ENCODE assay signal across 21 cellular contexts in genomic region chr3:99863588-99863987, GRCh38. TPM values are rescaled to one million over a fixed set of nuclear protein-coding genes. Genes with fewer than 3 reads are reported as not detected.
DNase-seq lines count a peak whose midpoint lies in the region; ATAC-seq and TF ChIP-seq lines count a peak whose summit lies in the region.
"Had no signal": no experiment of that assay in that cellular context is flagged by ENCODE, and none has a peak within 500 bp of the region (broad histone marks: within the 10 kb centered on the region; RNA-seq: fewer than 3 reads in every experiment).

No MANE protein-coding gene starts in this region.

- H3K27me3 Mint-ChIP-seq in HFFc6 (ENCODE audit: insufficient read depth) = no peaks in the 10 kb centered on the region; the same call in 1 of the 2 replicates
- H3K27me3 Mint-ChIP-seq: activated CD8-positive, alpha-beta memory T cell treated with anti-CD3 and anti-CD28 coated beads, Interleukin-2, amount 10 ng/mL, durations not matched to agents 7 days and 5 days; CD4-positive, alpha-beta memory T cell; naive thymus-derived CD4-positive, alpha-beta T cell had no signal

- H3K27ac Mint-ChIP-seq in HFFc6 = peak overlapping the region; percentile 80
- H3K27ac Mint-ChIP-seq: activated CD8-positive, alpha-beta memory T cell treated with anti-CD3 and anti-CD28 coated beads, Interleukin-2, amount 10 ng/mL, durations not matched to agents 7 days and 5 days; CD4-positive, alpha-beta memory T cell; immature natural killer cell had no signal

- WGBS in gastroesophageal sphincter (ENCODE audit: low coverage in 1 of 2), 2 donors = 54 to 62% methylated on average over 2 of the region's 2 CpGs

- H3K36me3 ChIP-seq in gastroesophageal sphincter = peaks cover 0 to 34% of the 10 kb centered on the region in 2 donors
- H3K36me3 ChIP-seq: uterus had no signal

- DNase-seq in HFFc6 (no peak), inferior parietal cortex (ENCODE audit: extremely low spot score) (no peak), RKO (ENCODE audit: low spot score) (no peak), D341Med (ENCODE audit: low spot score) (no peak)
- DNase-seq: activated CD4-positive, CD25-positive, alpha-beta regulatory T cell treated with anti-CD3 and anti-CD28 coated beads, Interleukin-2, amount 50 U/mL, for 72 hours; activated CD8-positive, alpha-beta memory T cell treated with anti-CD3 and anti-CD28 coated beads, Interleukin-2, amount 10 ng/mL, durations not matched to agents 7 days and 5 days; activated gamma-delta T cell treated with Interleukin-2 at 50 U/mL for 16 hours; CD4-positive, alpha-beta memory T cell; immature natural killer cell; IMR-90; naive thymus-derived CD4-positive, alpha-beta T cell; NCI-H2029; NCI-H510A treated with DMSO at 0.1 percent for 48 hours; SIG-M5; stimulated activated naive CD4-positive, alpha-beta T cell; uterus had no signal

- H3K36me3 Mint-ChIP-seq in HFFc6 (ENCODE audit: low read depth) = peaks cover 81% of the 10 kb centered on the region
- H3K36me3 Mint-ChIP-seq: immature natural killer cell had no signal

- H3K4me1 ChIP-seq in gastroesophageal sphincter = peaks cover 47 to 100% (median 52%) of the 10 kb centered on the region in 3 donors

- H3K27ac ChIP-seq in gastroesophageal sphincter = peak overlapping the region; percentile 82 to 97 (median 92)
- H3K27ac ChIP-seq: epithelial cell of prostate had no signal

- TF ChIP-seq CTCF in HFFc6 (IDR thresholded peaks at IDR 0.05) = no peak
- no peak for TF ChIP-seq CTCF in gastroesophageal sphincter (IDR thresholded peaks at IDR 0.05)

- no peaks in the 10 kb centered on the region for H3K27me3 ChIP-seq in gastroesophageal sphincter
- H3K27me3 ChIP-seq: uterus had no signal

- no peak overlapping the region for H3K4me3 Mint-ChIP-seq in HFFc6
- H3K4me3 Mint-ChIP-seq: activated CD8-positive, alpha-beta memory T cell treated with anti-CD3 and anti-CD28 coated beads, Interleukin-2, amount 10 ng/mL, durations not matched to agents 7 days and 5 days; CD4-positive, alpha-beta memory T cell; immature natural killer cell; naive thymus-derived CD4-positive, alpha-beta T cell had no signal

- ATAC-seq in GM18517 (IDR thresholded peaks at IDR 0.05; ENCODE audit: unreplicated experiment) = peak; percentile 50
- ATAC-seq in HG03354 (IDR thresholded peaks at IDR 0.05; ENCODE audit: poor library complexity, severe bottlenecking, unreplicated experiment) = peak; percentile 47
- no peak for ATAC-seq in gastroesophageal sphincter
- ATAC-seq in GM18861 (IDR thresholded peaks at IDR 0.05; ENCODE audit: unreplicated experiment) = no peak
- ATAC-seq: activated CD8-positive, alpha-beta memory T cell treated with anti-CD3 and anti-CD28 coated beads, Interleukin-2, amount 10 ng/mL, durations not matched to agents 7 days and 5 days; naive thymus-derived CD4-positive, alpha-beta T cell had no signal

- H3K4me1 Mint-ChIP-seq in HFFc6 (ENCODE audit: low read depth) = peaks cover 100% of the 10 kb centered on the region

- TF ChIP-seq EP300 in gastroesophageal sphincter (IDR thresholded peaks at IDR 0.05) = no peak

- H3K9me3 ChIP-seq in gastroesophageal sphincter = no peaks in the 10 kb centered on the region
- H3K9me3 ChIP-seq: uterus had no signal

- no peak overlapping the region for H3K4me3 ChIP-seq in gastroesophageal sphincter
- H3K4me3 ChIP-seq: uterus had no signal

- no peak for TF ChIP-seq POLR2A in gastroesophageal sphincter (IDR thresholded peaks at IDR 0.05)

- no peaks in the 10 kb centered on the region for H3K9me3 Mint-ChIP-seq in HFFc6
- H3K9me3 Mint-ChIP-seq: CD4-positive, alpha-beta memory T cell; immature natural killer cell; naive thymus-derived CD4-positive, alpha-beta T cell had no signal

RNA-seq across cellular contexts. Expression of gene CMSS1, which starts 45.9 kb away (rescaled TPM):
- total RNA-seq in HFFc6 (2021; fragmentation: NEBNext Ultra II Directional; extraction: Animal tissue kit (Norgen Biotek cat#: 25700)) = 10 to 100 TPM; 27.8 to 47.0 (median 38.1) TPM
- 10 to 100 TPM; 15.2 to 20.8 (median 16.6) TPM for total RNA-seq in gastroesophageal sphincter

Comparison
In these comparisons a context has a peak if more than half of its experiments do, and no peak if none do; other contexts are left out.
1. ATAC-seq: peak in GM18517 (single experiment) and HG03354 (single experiment); none in gastroesophageal sphincter (single experiment) and GM18861 (single experiment).